Comparison of ENCODE assay signal across 8 cellular contexts in genomic region chr1:9629445-9630201, GRCh38. TPM values are rescaled to one million over a fixed set of nuclear protein-coding genes. Genes with fewer than 3 reads are reported as not detected.
DNase-seq lines count a peak whose midpoint lies in the region; ATAC-seq and TF ChIP-seq lines count a peak whose summit lies in the region.

No MANE protein-coding gene starts in this region.

- peak; percentile 43 for ATAC-seq in activated CD8-positive, alpha-beta memory T cell treated with anti-CD3 and anti-CD28 coated beads, Interleukin-2, amount 10 ng/mL, durations not matched to agents 7 days and 5 days
- ATAC-seq in left lung: peak; percentile 45

- H3K4me3 Mint-ChIP-seq in CD14-positive monocyte (peak overlapping the region; percentile 60 to 88), progenitor cell of endocrine pancreas (ENCODE audit: low read depth) (no peak overlapping the region)
- peak overlapping the region; percentile 100 for H3K4me3 Mint-ChIP-seq in activated CD8-positive, alpha-beta memory T cell treated with anti-CD3 and anti-CD28 coated beads, Interleukin-2, amount 10 ng/mL, durations not matched to agents 7 days and 5 days

- H3K27ac Mint-ChIP-seq in CD14-positive monocyte (peak overlapping the region; percentile 73 to 92 (median 90)), progenitor cell of endocrine pancreas (no peak overlapping the region)
- H3K27ac Mint-ChIP-seq in activated CD8-positive, alpha-beta memory T cell treated with anti-CD3 and anti-CD28 coated beads, Interleukin-2, amount 10 ng/mL, durations not matched to agents 7 days and 5 days: peak overlapping the region; percentile 93

- H3K36me3 Mint-ChIP-seq in CD14-positive monocyte (peaks cover 0 to 3% of the 10 kb centered on the region in 2 donors), progenitor cell of endocrine pancreas (ENCODE audit: insufficient read depth) (no peaks in the 10 kb centered on the region)
- peaks cover 42% of the 10 kb centered on the region for H3K36me3 Mint-ChIP-seq in activated CD8-positive, alpha-beta memory T cell treated with anti-CD3 and anti-CD28 coated beads, Interleukin-2, amount 10 ng/mL, durations not matched to agents 7 days and 5 days

- H3K27me3 Mint-ChIP-seq in CD14-positive monocyte (ENCODE audit: low read depth in 3 of 3) (peaks cover 8 to 12% (median 11%) of the 10 kb centered on the region in 3 donors), progenitor cell of endocrine pancreas (peaks cover 24% of the 10 kb centered on the region)
- H3K27me3 Mint-ChIP-seq in activated CD8-positive, alpha-beta memory T cell treated with anti-CD3 and anti-CD28 coated beads, Interleukin-2, amount 10 ng/mL, durations not matched to agents 7 days and 5 days: no peaks in the 10 kb centered on the region

- H3K4me3 ChIP-seq in left lung: peak overlapping the region in 1 of 2 donors; percentile 31

- DNase-seq in CD14-positive monocyte (ENCODE audit: low spot score): peak; percentile 88
- DNase-seq in Kasumi-1 (lab: John Stamatoyannopoulos, UW): peak; percentile 93 to 95
- peak; percentile 90 for DNase-seq in activated CD8-positive, alpha-beta memory T cell treated with anti-CD3 and anti-CD28 coated beads, Interleukin-2, amount 10 ng/mL, durations not matched to agents 7 days and 5 days
- peak; percentile 85 to 95 for DNase-seq in left lung
- peak; percentile 63 for DNase-seq in stimulated activated naive CD4-positive, alpha-beta T cell treated with Interleukin-2 at 50 U/mL for 16 hours (lab: John Stamatoyannopoulos, UW)
- no peak for DNase-seq in hepatic stellate cell (ENCODE audit: low spot score)
- no peak for DNase-seq in kidney tubule cell (ENCODE audit: low spot score)
- DNase-seq in progenitor cell of endocrine pancreas (ENCODE audit: low spot score, unreplicated experiment): no peak

- H3K4me1 Mint-ChIP-seq in CD14-positive monocyte (peaks cover 68% of the 10 kb centered on the region), progenitor cell of endocrine pancreas (ENCODE audit: low read depth) (no peaks in the 10 kb centered on the region)
- peaks cover 66% of the 10 kb centered on the region for H3K4me1 Mint-ChIP-seq in activated CD8-positive, alpha-beta memory T cell treated with anti-CD3 and anti-CD28 coated beads, Interleukin-2, amount 10 ng/mL, durations not matched to agents 7 days and 5 days

- H3K36me3 ChIP-seq in left lung: no peaks in the 10 kb centered on the region

- H3K9me3 Mint-ChIP-seq in CD14-positive monocyte (peaks cover 0 to 5% (median 0%) of the 10 kb centered on the region in 7 donors), progenitor cell of endocrine pancreas (ENCODE audit: low read depth) (no peaks in the 10 kb centered on the region)
- H3K9me3 Mint-ChIP-seq in activated CD8-positive, alpha-beta memory T cell treated with anti-CD3 and anti-CD28 coated beads, Interleukin-2, amount 10 ng/mL, durations not matched to agents 7 days and 5 days (ENCODE audit: low read depth): no peaks in the 10 kb centered on the region

- peaks cover 0 to 30% of the 10 kb centered on the region in 2 donors for H3K27me3 ChIP-seq in left lung

- CTCF ChIA-PET in activated CD8-positive, alpha-beta memory T cell treated with anti-CD3 and anti-CD28 coated beads, Interleukin-2, amount 10 ng/mL, durations not matched to agents 7 days and 5 days (lab: Charles Lee): interaction anchor here (1.1 to 7.9 kb wide), 17 partner anchors 8 to 106 kb away, joined by 4 to 224 read pairs (median 20); partner anchors contain the start of gene PIK3CD

- TF ChIP-seq CTCF in CD14-positive monocyte (IDR thresholded peaks at IDR 0.05) (no peak), left lung (IDR thresholded peaks at IDR 0.05) (no peak), progenitor cell of endocrine pancreas (IDR thresholded peaks at IDR 0.05; ENCODE audit: unreplicated experiment) (no peak)

- H3K9me3 ChIP-seq in left lung: no peaks in the 10 kb centered on the region

- intact Hi-C loops in CD14-positive monocyte (cut with micrococcal nuclease) (loop anchor here (2.0 to 5.0 kb wide), 5 partner anchors 15 to 238 kb away; no protein-coding TSS in a partner anchor), left lung (cut with DNase I) (loop anchor here in 1 of 2 donors (10.0 kb wide), 2 partner anchors 95 to 235 kb away; no protein-coding TSS in a partner anchor)

- H3K4me1 ChIP-seq in left lung: peaks cover 0 to 61% of the 10 kb centered on the region in 2 donors

- H3K27ac ChIP-seq in left lung: peak overlapping the region; percentile 13 to 77

RNA-seq across cellular contexts. Expression of gene PIK3CD, which starts 21.9 kb away (rescaled TPM):
- 10 to 100 TPM; 33.2 to 52.2 TPM for polyA plus RNA-seq in CD14-positive monocyte
- 100 to 1,000 TPM; 256 to 261 TPM for total RNA-seq in activated CD8-positive, alpha-beta memory T cell treated with anti-CD3 and anti-CD28 coated beads, Interleukin-2, amount 10 ng/mL, durations not matched to agents 7 days and 5 days
- total RNA-seq in left lung: 10 to 100 TPM; 12.9 to 44.2 TPM
- total RNA-seq in progenitor cell of endocrine pancreas: 13.7 and 15.7 TPM in 2 replicates

RNA-seq across cellular contexts. Expression of gene TMEM201, which starts 40.9 kb away (rescaled TPM):
- under 1 TPM; 0.37 TPM for polyA plus RNA-seq in CD14-positive monocyte
- 10 to 100 TPM; 20.0 to 26.9 TPM for total RNA-seq in activated CD8-positive, alpha-beta memory T cell treated with anti-CD3 and anti-CD28 coated beads, Interleukin-2, amount 10 ng/mL, durations not matched to agents 7 days and 5 days
- 10 to 100 TPM in 1 of 2 donors, 1 to 10 TPM in 1; 9.1 to 11.6 TPM for total RNA-seq in left lung
- total RNA-seq in progenitor cell of endocrine pancreas: 24.5 and 24.6 TPM in 2 replicates

Comparison
In these comparisons a context has a peak if more than half of its experiments do, and no peak if none do; other contexts are left out.
1. DNase-seq: peak in CD14-positive monocyte (single experiment), Kasumi-1 (2 of 2), activated CD8-positive, alpha-beta memory T cell treated with anti-CD3 and anti-CD28 coated beads, Interleukin-2, amount 10 ng/mL, durations not matched to agents 7 days and 5 days (single experiment), left lung (2 of 2) and stimulated activated naive CD4-positive, alpha-beta T cell treated with Interleukin-2 at 50 U/mL for 16 hours (single experiment); none in hepatic stellate cell (single experiment), kidney tubule cell (single experiment) and progenitor cell of endocrine pancreas (single experiment).
2. RNA of gene PIK3CD, which starts 21.9 kb away (total RNA-seq): 256 to 261 TPM in activated CD8-positive, alpha-beta memory T cell treated with anti-CD3 and anti-CD28 coated beads, Interleukin-2, amount 10 ng/mL, durations not matched to agents 7 days and 5 days; 12.9 to 44.2 TPM in left lung and 13.7 to 15.7 TPM in progenitor cell of endocrine pancreas; every median in the first group is over 4 times any median in the second.